In the genomic region with DNA sequence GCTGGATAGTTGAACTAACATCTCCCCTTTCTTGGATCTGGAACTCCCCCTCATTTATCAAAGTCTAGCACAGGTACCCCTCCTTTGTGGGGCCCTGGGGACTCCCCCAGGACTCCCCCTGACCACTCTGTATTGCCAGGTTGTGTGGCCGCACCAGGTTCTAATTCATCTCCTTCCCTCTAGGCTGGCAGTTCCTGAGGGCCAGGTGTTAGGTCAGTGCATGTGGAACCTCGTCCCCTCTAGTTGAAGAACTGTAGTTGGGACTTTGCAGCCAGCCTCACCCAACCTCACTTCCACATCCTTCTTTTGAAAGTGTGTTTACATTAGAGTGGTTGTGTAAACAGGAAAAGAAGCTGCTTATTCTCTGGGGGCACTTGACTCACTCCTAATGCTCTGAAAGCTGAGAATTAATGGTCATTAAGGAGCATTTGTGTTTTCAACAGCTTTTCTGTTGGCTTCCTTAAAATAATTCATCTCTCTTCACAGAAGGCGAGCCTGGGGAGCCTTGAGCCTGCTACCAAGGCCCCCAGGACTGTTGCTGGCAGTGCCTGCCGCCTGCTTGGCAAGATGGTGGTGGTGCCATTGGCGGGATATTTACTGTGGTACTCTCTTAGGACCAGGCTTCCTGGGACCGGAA, we compare ENCODE assay signal across 10 cellular contexts. TPM values are rescaled to one million over a fixed set of nuclear protein-coding genes. Genes with fewer than 3 reads are reported as not detected.
A peak's percentile ranks its signal among the peaks of the same experiment; 100 is the strongest.
DNase-seq lines count a peak whose midpoint lies in the region; ATAC-seq, FAIRE-seq and TF ChIP-seq lines count a peak whose summit lies in the region.
"Had no signal": no experiment of that assay in that cellular context is flagged by ENCODE, and none has a peak within 500 bp of the region (broad histone marks: within the 10 kb centered on the region; RNA-seq: fewer than 3 reads in every experiment).

No MANE protein-coding gene starts in this region.

- H3K4me3 Mint-ChIP-seq in T-cell: no peak overlapping the region
- H3K4me3 Mint-ChIP-seq: activated naive CD8-positive, alpha-beta T cell had no signal

- H3K36me3 ChIP-seq in K562 (ENCODE audit: control insufficient read depth, insufficient read depth, low read length): no peaks in the 10 kb centered on the region
- H3K36me3 ChIP-seq in osteoblast (ENCODE audit: insufficient read depth, low read length): no peaks in the 10 kb centered on the region
- H3K36me3 ChIP-seq in trophoblast cell (ENCODE audit: control insufficient read depth in 1 of 2, insufficient read depth in 2 of 2, low read length in 2 of 2): no peaks in the 10 kb centered on the region
- H3K36me3 ChIP-seq: right atrium auricular region had no signal

- peaks cover 0 to 17% (median 8%) of the 10 kb centered on the region in 3 donors for H3K4me1 Mint-ChIP-seq in T-cell

- H3K27ac ChIP-seq in K562 (ENCODE audit: extremely low read depth, low read depth, low read length): no peak overlapping the region
- H3K27ac ChIP-seq in osteoblast (ENCODE audit: low read depth, low read length): no peak overlapping the region
- H3K27ac ChIP-seq in trophoblast cell (ENCODE audit: low read depth, low read length): no peak overlapping the region
- H3K27ac ChIP-seq: right atrium auricular region had no signal

- no peak overlapping the region for H3K4me2 ChIP-seq in K562 (ENCODE audit: insufficient read depth, low read length)
- H3K4me2 ChIP-seq in osteoblast (ENCODE audit: insufficient read depth, low read length): no peak overlapping the region
- no peak overlapping the region for H3K4me2 ChIP-seq in trophoblast cell (ENCODE audit: low read length)

- H4K8ac ChIP-seq in trophoblast cell (ENCODE audit: low read depth, low read length): no peak overlapping the region

- H3K23ac ChIP-seq in trophoblast cell (ENCODE audit: low read length): no peak overlapping the region

- H3K79me2 ChIP-seq in K562 (ENCODE audit: control insufficient read depth, insufficient read depth, low read length) (no peaks in the 10 kb centered on the region), osteoblast (ENCODE audit: insufficient read depth, low read length) (no peaks in the 10 kb centered on the region), trophoblast cell (ENCODE audit: control insufficient read depth, insufficient read depth, low read length, poor library complexity) (no peaks in the 10 kb centered on the region)

- no peak overlapping the region for H3K14ac ChIP-seq in trophoblast cell (ENCODE audit: low read length)

- ATAC-seq in K562 (no peak), T-cell (replicated peaks in 1 of 4) (no peak), HG02798 (IDR thresholded peaks at IDR 0.05; ENCODE audit: poor library complexity, unreplicated experiment) (no peak)

- no peaks in the 10 kb centered on the region for H4K20me1 ChIP-seq in K562 (replicated peaks; ENCODE audit: control insufficient read depth, insufficient read depth, low read length)
- H4K20me1 ChIP-seq in osteoblast (ENCODE audit: insufficient read depth, low read length): no peaks in the 10 kb centered on the region

- H3K9me3 ChIP-seq in K562 (replicated peaks; ENCODE audit: control insufficient read depth, insufficient read depth, low read depth, low read length) (no peaks in the 10 kb centered on the region), osteoblast (ENCODE audit: low read depth, low read length) (no peaks in the 10 kb centered on the region), trophoblast cell (ENCODE audit: insufficient read depth, low read depth, low read length) (no peaks in the 10 kb centered on the region)
- H3K9me3 ChIP-seq: right atrium auricular region had no signal

- intact Hi-C loops in K562 (cut with micrococcal nuclease): no loop called here

- no peak for TF ChIP-seq EP300 in K562 (IDR thresholded peaks at IDR 0.05; ENCODE audit: low read length)

- no peak overlapping the region for H2BK5ac ChIP-seq in trophoblast cell (ENCODE audit: low read depth, low read length, poor library complexity)

- H3K79me1 ChIP-seq in trophoblast cell (ENCODE audit: low read length): no peaks in the 10 kb centered on the region

- H2BK12ac ChIP-seq in trophoblast cell (ENCODE audit: low read length): no peak overlapping the region

- peak; percentile 11 for DNase-seq in NCI-H146 treated with DMSO at 0.1 percent for 48 hours (lab: John Stamatoyannopoulos, UW; ENCODE audit: unreplicated experiment)
- no peak for DNase-seq in K562 (ENCODE audit: extremely low read depth in 1 of 4, low spot score in 3 of 4)
- DNase-seq in osteoblast (ENCODE audit: insufficient read length, low spot score, missing footprints): peak; percentile 15
- DNase-seq in T-cell: no peak
- DNase-seq in trophoblast cell: no peak
- no peak for DNase-seq in HK-2 (ENCODE audit: unreplicated experiment)

- H2AK5ac ChIP-seq in trophoblast cell (ENCODE audit: low read length): no peak overlapping the region

- TF ChIP-seq POLR2A in GM19099 (IDR thresholded peaks at IDR 0.05; ENCODE audit: extremely low read depth, insufficient read length, low read depth): peak; percentile 10
- TF ChIP-seq POLR2A in K562 (conservative IDR thresholded peaks at IDR 0.05): no peak

- TF ChIP-seq CTCF in K562 (IDR thresholded peaks at IDR 0.05 in 2 of 3, conservative IDR thresholded peaks at IDR 0.05 in 1 of 3; ENCODE audit: insufficient read depth in 2 of 3, low read depth in 1 of 3, low read length in 3 of 3) (no peak), osteoblast (IDR thresholded peaks at IDR 0.05; ENCODE audit: extremely low read depth, low read depth, low read length) (no peak)

- no peak overlapping the region for H2AFZ ChIP-seq in K562 (ENCODE audit: low read depth, low read length)
- H2AFZ ChIP-seq in osteoblast (ENCODE audit: low read length): no peak overlapping the region
- H2AFZ ChIP-seq in trophoblast cell (ENCODE audit: insufficient read depth, low read length, poor library complexity): no peak overlapping the region

- FAIRE-seq in K562 (lab: Jason Lieb, UNC): no peak

- H3K27me3 ChIP-seq in K562 (ENCODE audit: control insufficient read depth in 2 of 2, insufficient read depth in 2 of 2, low read length in 2 of 2) (no peaks in the 10 kb centered on the region), osteoblast (ENCODE audit: insufficient read depth, low read length) (no peaks in the 10 kb centered on the region), trophoblast cell (ENCODE audit: insufficient read depth, low read length) (no peaks in the 10 kb centered on the region)
- H3K27me3 ChIP-seq: right atrium auricular region had no signal

- no peak overlapping the region for H3K4me3 ChIP-seq in K562
- H3K4me3 ChIP-seq in osteoblast (ENCODE audit: insufficient read depth, low read length): no peak overlapping the region
- H3K4me3 ChIP-seq in trophoblast cell (ENCODE audit: low read depth, low read length): no peak overlapping the region
- H3K4me3 ChIP-seq: right atrium auricular region had no signal

- CTCF ChIA-PET in K562 (lab: Yijun Ruan, JAX; ENCODE audit: low intra/inter-chr PET ratio) (no interaction called here), T-cell (lab: Charles Lee) (no interaction called here)

- peaks cover 3% of the 10 kb centered on the region for H3K9me1 ChIP-seq in K562 (ENCODE audit: control insufficient read depth, insufficient read depth, low read length)

- no peak overlapping the region for H4K12ac ChIP-seq in trophoblast cell (ENCODE audit: low read depth, low read length)

- H3K4me1 ChIP-seq in K562 (replicated peaks in 1 of 2; ENCODE audit: control insufficient read depth in 2 of 2, insufficient read depth in 2 of 2, low read length in 2 of 2) (peaks cover 9 to 16% of the 10 kb centered on the region in 2 experiments; a peak in 4 of 5 replicates), osteoblast (ENCODE audit: insufficient read depth, low read length) (peaks cover 14% of the 10 kb centered on the region), trophoblast cell (ENCODE audit: control insufficient read depth in 1 of 2, insufficient read depth in 2 of 2, low read length in 2 of 2) (no peaks in the 10 kb centered on the region)

- H3K18ac ChIP-seq in trophoblast cell (ENCODE audit: low read length): no peak overlapping the region

- H3K9me3 Mint-ChIP-seq in T-cell: no peaks in the 10 kb centered on the region

- no peak overlapping the region for H3K27ac Mint-ChIP-seq in T-cell
- H3K27ac Mint-ChIP-seq: activated naive CD8-positive, alpha-beta T cell had no signal

- no peaks in the 10 kb centered on the region for H3K36me3 Mint-ChIP-seq in T-cell
- H3K36me3 Mint-ChIP-seq: activated naive CD8-positive, alpha-beta T cell had no signal

- in situ Hi-C loops in K562 (cut with MboI): loop anchor here (25.0 kb wide), 1 partner anchor 545 kb away; the partner anchor contains the start of genes DDT, DDTL and GSTT2B

- 29% methylated on average over 5 of the region's 6 CpGs for WGBS in K562 (ENCODE audit: insufficient coverage, low coverage, missing lambda C conversion rate)
- no CpG with 5 or more reads among the region's 6 CpGs for WGBS in trophoblast cell (ENCODE audit: extremely low coverage, insufficient coverage, insufficient read length)

- no TSS peak for BruUV-seq in K562 (replicated peaks; lab: Mats Ljungman, UMichigan)

- POLR2A ChIA-PET in K562 (lab: Yijun Ruan, JAX): no interaction called here
- POLR2A ChIA-PET in T-cell (lab: Charles Lee): interaction anchor here in 1 of 2 donors (0.6 kb wide), 1 partner anchor 16 kb away, joined by 4 read pairs; no protein-coding TSS in a partner anchor

- no peak overlapping the region for H2BK120ac ChIP-seq in trophoblast cell (ENCODE audit: insufficient read depth, low read length, poor library complexity)

- no peak overlapping the region for H4K91ac ChIP-seq in trophoblast cell (ENCODE audit: low read depth, low read length)

- no peak overlapping the region for H3K4ac ChIP-seq in trophoblast cell (ENCODE audit: low read depth, low read length)

- no peak for TF ChIP-seq RAD21 in K562 (CRISPR knock-in tag; conservative IDR thresholded peaks at IDR 0.05 in 1 of 2, IDR thresholded peaks at IDR 0.05 in 1 of 2)

- H3K9ac ChIP-seq in K562 (ENCODE audit: insufficient read depth in 1 of 2, low read depth in 2 of 2, low read length in 2 of 2) (no peak overlapping the region), trophoblast cell (ENCODE audit: low read length) (no peak overlapping the region)

- peaks cover 0 to 4% of the 10 kb centered on the region in 2 donors for H3K27me3 Mint-ChIP-seq in T-cell
- H3K27me3 Mint-ChIP-seq: activated naive CD8-positive, alpha-beta T cell had no signal

RNA-seq across cellular contexts. Expression of gene UPB1, which starts 11.8 kb away (rescaled TPM):
- 0.16 TPM in 1 of 2 replicates, not detected in the other for total RNA-seq in K562 (2011; cell fraction: chromatin; rRNA removed; ENCODE audit: low replicate concordance)
- total RNA-seq in K562 (2011; cell fraction: nucleolus; rRNA removed): not detected in 2 replicates
- total RNA-seq in K562 (2011; cell fraction: nucleoplasm; rRNA removed): not detected in 2 replicates
- total RNA-seq in K562 (2014; rRNA removed): 0.69 TPM in 1 of 2 replicates, not detected in the other
- total RNA-seq in K562 (2014; rRNA removed; fragmentation: Illumina TruSeq; extraction: Trizol): not detected in 2 replicates
- total RNA-seq in K562 (2015; rRNA removed; fragmentation: Illumina TruSeq; extraction: Trizol): 0.11 TPM in 1 of 2 replicates, not detected in the other
- total RNA-seq in K562 (2021): 0.07 TPM in 1 of 2 replicates, not detected in the other
- 0.04 TPM in 1 of 2 replicates, not detected in the other for polyA plus RNA-seq in K562 (2011; rRNA removed)
- polyA plus RNA-seq in K562 (2011; cell fraction: cytosol; rRNA removed): not detected in 2 replicates
- polyA plus RNA-seq in K562 (2011; cell fraction: nucleus; rRNA removed): 0.06 TPM in 1 of 2 replicates, not detected in the other
- 0.08 and 0.21 TPM in 2 replicates for polyA plus RNA-seq in K562 (2012)
- polyA plus RNA-seq in K562 (2014; fragmentation: Illumina TruSeq; extraction: Trizol): not detected in 2 replicates
- polyA plus RNA-seq in K562 (2014; fragmentation: Nextera tagmentation; extraction: Ambion mirVana): under 1 TPM in 1 of 2 experiments, not detected in 1; 0.06 TPM
- polyA plus RNA-seq in K562 (2014; rRNA removed): not detected in 2 replicates
- polyA minus RNA-seq in K562 (2011; rRNA and poly(A)+ RNA removed): not detected in 2 replicates
- polyA minus RNA-seq in K562 (2011; cell fraction: cytosol; rRNA and poly(A)+ RNA removed): not detected in 2 replicates
- not detected in 2 replicates for polyA minus RNA-seq in K562 (2011; cell fraction: nucleus; rRNA and poly(A)+ RNA removed)
- under 0.01 TPM in 1 of 2 replicates, not detected in the other for total RNA-seq in osteoblast
- total RNA-seq in T-cell: 1 to 10 TPM in 4 of 5 donors, under 1 TPM in 1; 0.72 to 4.1 (median 1.8) TPM
- 0.03 and 0.04 TPM in 2 replicates for polyA plus RNA-seq in trophoblast cell (2013)

RNA-seq across cellular contexts. Expression of gene GUCD1, which starts 48.0 kb away (rescaled TPM):
- 19.1 and 56.0 TPM in 2 replicates for total RNA-seq in K562 (2011; cell fraction: chromatin; rRNA removed; ENCODE audit: low replicate concordance)
- 46.4 and 51.1 TPM in 2 replicates for total RNA-seq in K562 (2011; cell fraction: nucleolus; rRNA removed)
- 29.2 and 47.6 TPM in 2 replicates for total RNA-seq in K562 (2011; cell fraction: nucleoplasm; rRNA removed)
- total RNA-seq in K562 (2014; rRNA removed) (51.8 and 85.3 TPM in 2 replicates), K562 (2014; rRNA removed; fragmentation: Illumina TruSeq; extraction: Trizol) (45.4 and 47.2 TPM in 2 replicates), K562 (2015; rRNA removed; fragmentation: Illumina TruSeq; extraction: Trizol) (51.0 and 52.7 TPM in 2 replicates), K562 (2021) (67.8 and 69.2 TPM in 2 replicates), osteoblast (146 and 155 TPM in 2 replicates), T-cell (10 to 100 TPM; 51.2 to 81.8 (median 73.0) TPM)
- polyA plus RNA-seq in K562 (2011; rRNA removed) (60.4 and 68.9 TPM in 2 replicates), K562 (2014; fragmentation: Illumina TruSeq; extraction: Trizol) (50.3 and 58.1 TPM in 2 replicates), K562 (2014; fragmentation: Nextera tagmentation; extraction: Ambion mirVana) (10 to 100 TPM; 31.5 to 48.8 TPM), K562 (2014; rRNA removed) (45.3 and 48.9 TPM in 2 replicates)
- 79.6 and 131 TPM in 2 replicates for polyA plus RNA-seq in K562 (2011; cell fraction: cytosol; rRNA removed)
- polyA plus RNA-seq in K562 (2011; cell fraction: nucleus; rRNA removed): 40.8 and 61.4 TPM in 2 replicates
- polyA plus RNA-seq in K562 (2012): 44.7 and 52.7 TPM in 2 replicates
- 51.0 and 71.0 TPM in 2 replicates for polyA minus RNA-seq in K562 (2011; rRNA and poly(A)+ RNA removed)
- 68.5 and 68.7 TPM in 2 replicates for polyA minus RNA-seq in K562 (2011; cell fraction: cytosol; rRNA and poly(A)+ RNA removed)
- 17.6 and 24.5 TPM in 2 replicates for polyA minus RNA-seq in K562 (2011; cell fraction: nucleus; rRNA and poly(A)+ RNA removed)
- polyA plus RNA-seq in trophoblast cell (2013): 42.2 and 45.8 TPM in 2 replicates

RNA-seq across cellular contexts. Expression of gene SNRPD3, which starts 48.9 kb away (rescaled TPM):
- 75.3 and 99.4 TPM in 2 replicates for total RNA-seq in K562 (2011; cell fraction: chromatin; rRNA removed; ENCODE audit: low replicate concordance)
- 77.6 and 88.4 TPM in 2 replicates for total RNA-seq in K562 (2011; cell fraction: nucleolus; rRNA removed)
- total RNA-seq in K562 (2011; cell fraction: nucleoplasm; rRNA removed): 86.2 and 92.8 TPM in 2 replicates
- total RNA-seq in K562 (2014; rRNA removed) (234 and 278 TPM in 2 replicates), K562 (2014; rRNA removed; fragmentation: Illumina TruSeq; extraction: Trizol) (274 and 289 TPM in 2 replicates), K562 (2015; rRNA removed; fragmentation: Illumina TruSeq; extraction: Trizol) (266 and 281 TPM in 2 replicates), K562 (2021) (131 and 132 TPM in 2 replicates), osteoblast (51.9 and 57.5 TPM in 2 replicates), T-cell (10 to 100 TPM; 36.5 to 80.2 (median 68.7) TPM)
- polyA plus RNA-seq in K562 (2011; rRNA removed) (120 and 151 TPM in 2 replicates), K562 (2014; fragmentation: Illumina TruSeq; extraction: Trizol) (271 and 366 TPM in 2 replicates), K562 (2014; fragmentation: Nextera tagmentation; extraction: Ambion mirVana) (100 to 1,000 TPM; 274 to 281 TPM), K562 (2014; rRNA removed) (236 and 249 TPM in 2 replicates)
- polyA plus RNA-seq in K562 (2011; cell fraction: cytosol; rRNA removed): 249 and 264 TPM in 2 replicates
- polyA plus RNA-seq in K562 (2011; cell fraction: nucleus; rRNA removed): 86.3 and 104 TPM in 2 replicates
- 144 and 316 TPM in 2 replicates for polyA plus RNA-seq in K562 (2012)
- 231 and 354 TPM in 2 replicates for polyA minus RNA-seq in K562 (2011; rRNA and poly(A)+ RNA removed)
- 87.0 and 105 TPM in 2 replicates for polyA minus RNA-seq in K562 (2011; cell fraction: cytosol; rRNA and poly(A)+ RNA removed)
- polyA minus RNA-seq in K562 (2011; cell fraction: nucleus; rRNA and poly(A)+ RNA removed): 38.2 and 60.6 TPM in 2 replicates
- polyA plus RNA-seq in trophoblast cell (2013): 81.7 and 84.3 TPM in 2 replicates

Comparison
In these comparisons a context has a peak if more than half of its experiments do, and no peak if none do; other contexts are left out.
1. DNase-seq: peak in NCI-H146 treated with DMSO at 0.1 percent for 48 hours (single experiment) and osteoblast (single experiment); none in K562 (0 of 4), T-cell (0 of 34), trophoblast cell (0 of 2) and HK-2 (single experiment).